ENCODE assay signal across 1 cellular context in genomic region chr7:93226310-93226709, GRCh38.
TF ChIP-seq lines count a peak whose summit lies in the region.

HEPACAM2 (minus strand) TSS chr7:93226469.

TF ChIP-seq in GM12878, 131 proteins besides CTCF, POLR2A, EP300 and RAD21:
- no peak for TF ChIP-seq ZBTB4 (CRISPR knock-in tag; IDR thresholded peaks at IDR 0.05)
- TF ChIP-seq ATF7 (IDR thresholded peaks at IDR 0.05; ENCODE audit: low read depth), result no peak
- TF ChIP-seq CBX3 (IDR thresholded peaks at IDR 0.05; ENCODE audit: borderline replicate concordance, low read depth), result no peak
- TF ChIP-seq YY1 (IDR thresholded peaks at IDR 0.05; ENCODE audit: low read depth, low read length), result no peak
- no peak for TF ChIP-seq SRF (IDR thresholded peaks at IDR 0.05; ENCODE audit: low read depth in 2 of 2, low read length in 2 of 2)
- TF ChIP-seq PKNOX1 (IDR thresholded peaks at IDR 0.05), result no peak
- no peak for TF ChIP-seq YBX1 (IDR thresholded peaks at IDR 0.05)
- no peak for TF ChIP-seq NBN (IDR thresholded peaks at IDR 0.05)
- TF ChIP-seq JUNB (IDR thresholded peaks at IDR 0.05), result no peak
- TF ChIP-seq SUZ12 (IDR thresholded peaks at IDR 0.05; ENCODE audit: unreplicated experiment), result no peak
- no peak for TF ChIP-seq NKRF (conservative IDR thresholded peaks at IDR 0.05)
- TF ChIP-seq EED (IDR thresholded peaks at IDR 0.05; ENCODE audit: low read depth), result no peak
- no peak for TF ChIP-seq ATF3 (IDR thresholded peaks at IDR 0.05; ENCODE audit: borderline replicate concordance, extremely low read depth, low read depth, low read length)
- TF ChIP-seq PAX8 (IDR thresholded peaks at IDR 0.05), result no peak
- no peak for TF ChIP-seq TAF1 (IDR thresholded peaks at IDR 0.05; ENCODE audit: borderline replicate concordance, low read depth, low read length)
